In genomic region chr10:98472171-98472570, GRCh38 we compare ENCODE assay signal across 1 cellular context.
TF ChIP-seq lines count a peak whose summit lies in the region.

No MANE protein-coding gene starts in this region.

TF ChIP-seq in H1, 55 proteins besides CTCF, POLR2A, EP300 and RAD21 (continued from another document):
- no peak for TF ChIP-seq CHD7 (IDR thresholded peaks at IDR 0.05; ENCODE audit: insufficient replicate concordance, low read length)
- TF ChIP-seq JUN (IDR thresholded peaks at IDR 0.05; ENCODE audit: low read depth, low read length) = no peak
- TF ChIP-seq CHD1 (IDR thresholded peaks at IDR 0.05; ENCODE audit: low read depth, low read length) = no peak
- TF ChIP-seq HDAC2 (IDR thresholded peaks at IDR 0.05; ENCODE audit: borderline replicate concordance in 1 of 2, low read depth in 2 of 2, low read length in 2 of 2) = no peak
- no peak for TF ChIP-seq SUZ12 (IDR thresholded peaks at IDR 0.05; ENCODE audit: low read length)
- no peak for TF ChIP-seq ATF2 (IDR thresholded peaks at IDR 0.05; ENCODE audit: low read length)
- no peak for TF ChIP-seq BCL11A (IDR thresholded peaks at IDR 0.05; ENCODE audit: low read depth in 2 of 2, low read length in 2 of 2)
- TF ChIP-seq CREB1 (IDR thresholded peaks at IDR 0.05) = no peak
- TF ChIP-seq SIX5 (IDR thresholded peaks at IDR 0.05; ENCODE audit: low read depth, low read length) = no peak
- TF ChIP-seq CBX8 (IDR thresholded peaks at IDR 0.05; ENCODE audit: borderline replicate concordance, low read depth, low read length) = no peak
- TF ChIP-seq TAF1 (IDR thresholded peaks at IDR 0.05; ENCODE audit: low read depth, low read length) = no peak
- no peak for TF ChIP-seq KDM4A (IDR thresholded peaks at IDR 0.05; ENCODE audit: low read depth, low read length, severe bottlenecking)
- no peak for TF ChIP-seq MAFK (IDR thresholded peaks at IDR 0.05; ENCODE audit: low read depth, low read length)
- TF ChIP-seq TCF12 (IDR thresholded peaks at IDR 0.05; ENCODE audit: low read depth, low read length) = no peak
- TF ChIP-seq TBP (IDR thresholded peaks at IDR 0.05; ENCODE audit: low read depth, low read length) = no peak
